8 cellular contexts compared by ENCODE assay signal in genomic region chr5:86617756-86618577, GRCh38. TPM values are rescaled to one million over a fixed set of nuclear protein-coding genes. Genes with fewer than 3 reads are reported as not detected.
DNase-seq lines count a peak whose midpoint lies in the region; ATAC-seq and TF ChIP-seq lines count a peak whose summit lies in the region.

Gene COX7C, plus strand, starts transcription at chr5:86617941. Its CDS starts 115 bp downstream, at chr5:86618056.

- H3K4me1 Mint-ChIP-seq in activated T-helper 1 cell treated with anti-CD3 and anti-CD28 coated beads, Interleukin-12 subunit alpha, Interleukin-12 subunit beta, Interleukin-2, Interleukin-4 antibody, amounts not matched to agents 30 ng/mL and 10 ng/mL and 1 ng/mL, durations not matched to agents 14 hours and 24 hours and 36 hours (ENCODE audit: low read depth): peaks cover 16% of the 10 kb centered on the region

- H3F3A ChIP-seq in GM23248 (ENCODE audit: insufficient read depth): peaks cover 18% of the 10 kb centered on the region; the same call in 1 of the 2 replicates

- intact Hi-C loops in activated T-helper 1 cell treated with anti-CD3 and anti-CD28 coated beads, Interleukin-12 subunit alpha, Interleukin-12 subunit beta, Interleukin-2, Interleukin-4 antibody, amounts not matched to agents 30 ng/mL and 10 ng/mL and 1 ng/mL, durations not matched to agents 14 hours and 24 hours and 36 hours (cut with micrococcal nuclease): loop anchor here (1.0 kb wide), 4 partner anchors 299 to 794 kb away; partner anchors contain the start of genes CCNH and RASA1
- intact Hi-C loops in esophagus squamous epithelium (cut with DNase I): no loop called here

- H2AFZ ChIP-seq in DND-41 (ENCODE audit: low read depth, low read length) (peak within 1 kb of the TSS; percentile 96), GM23248 (peak within 1 kb of the TSS; percentile 97)

- H3K27me3 Mint-ChIP-seq in activated T-helper 1 cell treated with anti-CD3 and anti-CD28 coated beads, Interleukin-12 subunit alpha, Interleukin-12 subunit beta, Interleukin-2, Interleukin-4 antibody, amounts not matched to agents 30 ng/mL and 10 ng/mL and 1 ng/mL, durations not matched to agents 14 hours and 24 hours and 36 hours (ENCODE audit: insufficient read depth): peaks cover 7% of the 10 kb centered on the region

- peak; percentile 98 for ATAC-seq in DND-41 (ENCODE audit: insufficient read depth, low read depth)

- H3K4me3 Mint-ChIP-seq in activated T-helper 1 cell treated with anti-CD3 and anti-CD28 coated beads, Interleukin-12 subunit alpha, Interleukin-12 subunit beta, Interleukin-2, Interleukin-4 antibody, amounts not matched to agents 30 ng/mL and 10 ng/mL and 1 ng/mL, durations not matched to agents 14 hours and 24 hours and 36 hours: peak within 1 kb of the TSS; percentile 98

- DNase-seq in DND-41 (peak; percentile 94), GM23248 (peak; percentile 98), Kasumi-1 (lab: John Stamatoyannopoulos, UW) (peak; percentile 98), RPMI7951 (ENCODE audit: low read depth) (peak; percentile 91), esophagus squamous epithelium (lab: John Stamatoyannopoulos, UW) (peak; percentile 61), myocyte (ENCODE audit: low read depth) (peak; percentile 98)
- DNase-seq in activated T-helper 1 cell treated with anti-CD3 and anti-CD28 coated beads, Interleukin-12 subunit alpha, Interleukin-12 subunit beta, Interleukin-2, Interleukin-4 antibody, amounts not matched to agents 30 ng/mL and 10 ng/mL and 1 ng/mL, durations not matched to agents 14 hours and 24 hours and 36 hours (ENCODE audit: low spot score): peak; percentile 90
- DNase-seq in stimulated activated CD8-positive, alpha-beta memory T cell treated with anti-CD3 and anti-CD28 coated beads, Interleukin-7, amount 100 ng/mL, for 48 hours (ENCODE audit: extremely low read depth in 1 of 2, low read depth in 1 of 2): peak; percentile 70 to 87

- H3K27ac Mint-ChIP-seq in activated T-helper 1 cell treated with anti-CD3 and anti-CD28 coated beads, Interleukin-12 subunit alpha, Interleukin-12 subunit beta, Interleukin-2, Interleukin-4 antibody, amounts not matched to agents 30 ng/mL and 10 ng/mL and 1 ng/mL, durations not matched to agents 14 hours and 24 hours and 36 hours: peak within 1 kb of the TSS; percentile 95

- H3K9me3 ChIP-seq in DND-41 (ENCODE audit: insufficient read depth, low read length, severe bottlenecking): peaks cover 3% of the 10 kb centered on the region
- H3K9me3 ChIP-seq in GM23248 (ENCODE audit: low read depth): no peaks in the 10 kb centered on the region
- no peaks in the 10 kb centered on the region for H3K9me3 ChIP-seq in esophagus squamous epithelium

- H3K4me1 ChIP-seq in DND-41 (ENCODE audit: insufficient read depth, low read length) (peaks cover 22% of the 10 kb centered on the region), GM23248 (ENCODE audit: insufficient read depth) (peaks cover 8% of the 10 kb centered on the region; the same call in 1 of the 2 replicates), esophagus squamous epithelium (peaks cover 0 to 22% (median 3%) of the 10 kb centered on the region in 3 donors)

- WGBS in GM23248 (ENCODE audit: low coverage in 1 of 2, low lambda C conversion rate in 2 of 2, missing lambda C conversion rate in 2 of 2), 2 experiments: 1% methylated on average over 40 to 41 of the region's 41 CpGs
- WGBS in esophagus squamous epithelium, 2 donors: 0 to 1% methylated on average over 14 to 16 of the region's 41 CpGs

- H3K4me2 ChIP-seq in DND-41 (ENCODE audit: insufficient read depth, low read length) (peak within 1 kb of the TSS; percentile 80), GM23248 (ENCODE audit: unreplicated experiment) (peak within 1 kb of the TSS; percentile 90)

- H3K9ac ChIP-seq in DND-41 (ENCODE audit: low read depth, low read length) (peak within 1 kb of the TSS; percentile 88), GM23248 (peak within 1 kb of the TSS; percentile 88)

- TF ChIP-seq POLR2A in esophagus squamous epithelium (IDR thresholded peaks at IDR 0.05): peak in 3 of 4 donors; percentile 75 to 84 (median 83)

- TF ChIP-seq CTCF in DND-41 (IDR thresholded peaks at IDR 0.05; ENCODE audit: borderline replicate concordance, extremely low read depth, low read length, poor library complexity, severe bottlenecking) (no peak), esophagus squamous epithelium (IDR thresholded peaks at IDR 0.05) (no peak)

- peaks cover 35% of the 10 kb centered on the region for H3K36me3 Mint-ChIP-seq in activated T-helper 1 cell treated with anti-CD3 and anti-CD28 coated beads, Interleukin-12 subunit alpha, Interleukin-12 subunit beta, Interleukin-2, Interleukin-4 antibody, amounts not matched to agents 30 ng/mL and 10 ng/mL and 1 ng/mL, durations not matched to agents 14 hours and 24 hours and 36 hours (ENCODE audit: low read depth)

- H3K79me2 ChIP-seq in DND-41 (ENCODE audit: insufficient read depth, low read length) (peaks cover 22% of the 10 kb centered on the region), GM23248 (ENCODE audit: insufficient read depth) (peaks cover 24% of the 10 kb centered on the region)

- H4K20me1 ChIP-seq in DND-41 (ENCODE audit: insufficient read depth, low read length): peaks cover 5% of the 10 kb centered on the region; the same call in 1 of the 2 replicates
- no peaks in the 10 kb centered on the region for H4K20me1 ChIP-seq in GM23248 (ENCODE audit: insufficient read depth)

- H3K9me3 Mint-ChIP-seq in activated T-helper 1 cell treated with anti-CD3 and anti-CD28 coated beads, Interleukin-12 subunit alpha, Interleukin-12 subunit beta, Interleukin-2, Interleukin-4 antibody, amounts not matched to agents 30 ng/mL and 10 ng/mL and 1 ng/mL, durations not matched to agents 14 hours and 24 hours and 36 hours: peaks cover 4% of the 10 kb centered on the region

- H3K4me3 ChIP-seq in DND-41 (ENCODE audit: low read depth in 1 of 2, low read length in 2 of 2): peak within 1 kb of the TSS; percentile 81 to 93
- H3K4me3 ChIP-seq in GM23248: peak within 1 kb of the TSS; percentile 99
- H3K4me3 ChIP-seq in esophagus squamous epithelium: peak within 1 kb of the TSS; percentile 78 to 92 (median 86)

- in situ Hi-C loops in GM23248 (cut with MboI): no loop called here

- no peaks in the 10 kb centered on the region for H3K9me2 ChIP-seq in GM23248 (ENCODE audit: insufficient read depth)

- peak within 1 kb of the TSS; percentile 94 for H3K27ac ChIP-seq in DND-41 (ENCODE audit: low read length)
- no peak within 1 kb of the TSS for H3K27ac ChIP-seq in GM23248
- peak within 1 kb of the TSS; percentile 92 to 94 (median 92) for H3K27ac ChIP-seq in esophagus squamous epithelium

- H3K36me3 ChIP-seq in DND-41 (ENCODE audit: insufficient read depth, low read length): peaks cover 42% of the 10 kb centered on the region
- peaks cover 22% of the 10 kb centered on the region for H3K36me3 ChIP-seq in GM23248 (ENCODE audit: low read depth)
- H3K36me3 ChIP-seq in esophagus squamous epithelium: peaks cover 4 to 35% (median 9%) of the 10 kb centered on the region in 3 donors

- H3K27me3 ChIP-seq in DND-41 (ENCODE audit: insufficient read depth, low read length, poor library complexity) (no peaks in the 10 kb centered on the region), GM23248 (replicated peaks; ENCODE audit: insufficient read depth) (no peaks in the 10 kb centered on the region), esophagus squamous epithelium (peaks cover 0 to 13% (median 0%) of the 10 kb centered on the region in 4 donors)

RNA-seq across cellular contexts. Expression of gene COX7C, which starts in this region (rescaled TPM):
- 127 and 145 TPM in 2 replicates for total RNA-seq in GM23248 (2014; rRNA removed; shearing (Covaris generic))
- polyA plus RNA-seq in GM23248 (2016; fragmentation: Nextera tagmentation; extraction: Ambion mirVana): 407 and 424 TPM in 2 replicates
- 342 and 408 TPM in 2 replicates for total RNA-seq in RPMI7951 (2014; rRNA removed; shearing (Covaris generic))
- total RNA-seq in activated T-helper 1 cell treated with anti-CD3 and anti-CD28 coated beads, Interleukin-12 subunit alpha, Interleukin-12 subunit beta, Interleukin-2, Interleukin-4 antibody, amounts not matched to agents 30 ng/mL and 10 ng/mL and 1 ng/mL, durations not matched to agents 14 hours and 24 hours and 36 hours: 436 and 471 TPM in 2 replicates
- total RNA-seq in esophagus squamous epithelium: 100 to 1,000 TPM; 508 to 639 (median 545) TPM
- total RNA-seq in myocyte: 413 and 475 TPM in 2 replicates
- 789 TPM for polyA plus RNA-seq in myocyte (2012)
